ENCODE assay signal across 8 cellular contexts in the genomic region with DNA sequence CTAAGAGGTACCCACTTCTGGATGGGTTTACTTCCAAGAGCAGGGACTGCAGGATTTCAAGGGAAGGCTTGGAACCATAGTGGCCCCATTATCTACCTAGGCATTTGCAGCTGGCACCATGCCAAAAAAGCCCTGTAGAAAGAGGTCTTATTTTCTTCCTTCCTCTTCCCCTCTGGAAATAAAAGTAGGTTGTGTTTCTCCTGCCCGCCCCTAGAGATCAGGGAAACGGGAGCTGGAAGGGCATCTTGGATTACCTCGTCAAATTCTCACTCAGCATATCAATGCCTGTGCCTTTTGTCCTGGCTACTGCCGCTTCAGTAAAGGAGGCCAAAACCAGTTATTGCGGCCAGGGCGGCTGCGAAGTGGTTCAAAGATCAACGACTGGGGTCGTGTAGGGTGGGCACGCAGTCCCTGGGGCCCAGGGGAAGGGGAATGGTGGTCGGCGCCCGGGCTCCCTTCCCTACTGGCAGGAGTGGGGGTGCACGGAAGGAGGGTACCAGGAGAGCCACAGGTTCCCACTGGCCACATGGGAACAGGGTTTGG. TPM values are rescaled to one million over a fixed set of nuclear protein-coding genes. Genes with fewer than 3 reads are reported as not detected.
A peak's percentile ranks its signal among the peaks of the same experiment; 100 is the strongest.
DNase-seq lines count a peak whose midpoint lies in the region; ATAC-seq and TF ChIP-seq lines count a peak whose summit lies in the region.

No MANE protein-coding gene starts in this region.

- H3K9me3 ChIP-seq in CD4-positive, alpha-beta memory T cell (ENCODE audit: control insufficient read depth in 1 of 2, low read length in 2 of 2) = no peaks in the 10 kb centered on the region
- H3K9me3 ChIP-seq in colonic mucosa = no peaks in the 10 kb centered on the region

- H3K27ac Mint-ChIP-seq in CD4-positive, alpha-beta memory T cell = peak overlapping the region in 2 of 7 donors; percentile 24 to 80
- H3K27ac Mint-ChIP-seq in naive thymus-derived CD8-positive, alpha-beta T cell = peak overlapping the region in 2 of 10 donors; percentile 25 to 71

- H3K27me3 ChIP-seq in CD4-positive, alpha-beta memory T cell (ENCODE audit: insufficient read depth, low read length) = peaks cover 24% of the 10 kb centered on the region
- H3K27me3 ChIP-seq in colonic mucosa = peaks cover 11% of the 10 kb centered on the region

- DNase-seq in CD4-positive, alpha-beta memory T cell = no peak
- DNase-seq in HuH-7.5 (ENCODE audit: low spot score) (peak; percentile 31), colonic mucosa (no peak)
- no peak for DNase-seq in naive thymus-derived CD8-positive, alpha-beta T cell

- no peak overlapping the region for H3K4me3 ChIP-seq in CD4-positive, alpha-beta memory T cell (ENCODE audit: low read length in 2 of 2)
- H3K4me3 ChIP-seq in colonic mucosa = peak overlapping the region; percentile 72

- no peak overlapping the region for H3K9ac ChIP-seq in colonic mucosa (ENCODE audit: low read depth in 2 of 2, low read length in 2 of 2)

- H3K9me3 Mint-ChIP-seq in CD4-positive, alpha-beta memory T cell = no peaks in the 10 kb centered on the region
- no peaks in the 10 kb centered on the region for H3K9me3 Mint-ChIP-seq in naive thymus-derived CD8-positive, alpha-beta T cell

- ATAC-seq in naive thymus-derived CD8-positive, alpha-beta T cell = no peak
- ATAC-seq in HG03565 (IDR thresholded peaks at IDR 0.05; ENCODE audit: unreplicated experiment) = no peak
- no peak for ATAC-seq in GM18502 (IDR thresholded peaks at IDR 0.05; ENCODE audit: poor library complexity, unreplicated experiment)
- no peak for ATAC-seq in HG03521 (IDR thresholded peaks at IDR 0.05; ENCODE audit: unreplicated experiment)
- ATAC-seq in HG03135 (IDR thresholded peaks at IDR 0.05; ENCODE audit: unreplicated experiment) = no peak

- peaks cover 18% of the 10 kb centered on the region for H3K4me1 ChIP-seq in CD4-positive, alpha-beta memory T cell (ENCODE audit: insufficient read depth, low read length)
- no peaks in the 10 kb centered on the region for H3K4me1 ChIP-seq in colonic mucosa

- peaks cover 30 to 49% of the 10 kb centered on the region in 2 donors for H3K27me3 Mint-ChIP-seq in CD4-positive, alpha-beta memory T cell
- peaks cover 7 to 23% (median 17%) of the 10 kb centered on the region in 5 donors for H3K27me3 Mint-ChIP-seq in naive thymus-derived CD8-positive, alpha-beta T cell

- peak overlapping the region; percentile 68 to 82 (median 72) for H3K4me3 Mint-ChIP-seq in CD4-positive, alpha-beta memory T cell
- peak overlapping the region; percentile 70 to 89 (median 84) for H3K4me3 Mint-ChIP-seq in naive thymus-derived CD8-positive, alpha-beta T cell

- CTCF ChIA-PET in CD4-positive, alpha-beta memory T cell (lab: Charles Lee; ENCODE audit: partially characterized antibody) = no interaction called here

- POLR2A ChIA-PET in CD4-positive, alpha-beta memory T cell (lab: Charles Lee; ENCODE audit: partially characterized antibody) = no interaction called here
- POLR2A ChIA-PET in naive thymus-derived CD8-positive, alpha-beta T cell (lab: Charles Lee) = no interaction called here

- no peaks in the 10 kb centered on the region for H3K36me3 ChIP-seq in CD4-positive, alpha-beta memory T cell (ENCODE audit: insufficient read depth, low read length)
- H3K36me3 ChIP-seq in colonic mucosa = no peaks in the 10 kb centered on the region

- no peak for TF ChIP-seq CTCF in colonic mucosa (IDR thresholded peaks at IDR 0.05)

- no peaks in the 10 kb centered on the region for H3K36me3 Mint-ChIP-seq in CD4-positive, alpha-beta memory T cell
- H3K36me3 Mint-ChIP-seq in naive thymus-derived CD8-positive, alpha-beta T cell = no peaks in the 10 kb centered on the region

- H3K27ac ChIP-seq in CD4-positive, alpha-beta memory T cell (ENCODE audit: low read depth, low read length) = no peak overlapping the region
- no peak overlapping the region for H3K27ac ChIP-seq in colonic mucosa

- intact Hi-C loops in CD4-positive, alpha-beta memory T cell (cut with micrococcal nuclease) = no loop called here
- intact Hi-C loops in colonic mucosa (cut with DNase I) = no loop called here

- H3K4me1 Mint-ChIP-seq in CD4-positive, alpha-beta memory T cell = peaks cover 10 to 24% (median 13%) of the 10 kb centered on the region in 4 donors
- H3K4me1 Mint-ChIP-seq in naive thymus-derived CD8-positive, alpha-beta T cell = peaks cover 7 to 24% (median 20%) of the 10 kb centered on the region in 4 donors

RNA-seq across cellular contexts. Expression of a gene that starts 1.5 kb away (rescaled TPM):
- not detected for total RNA-seq in CD4-positive, alpha-beta memory T cell
- polyA plus RNA-seq in CD4-positive, alpha-beta memory T cell = 1 to 10 TPM in 1 of 2 donors, not detected in 1; 1.8 TPM
- 1 to 10 TPM; 2.8 to 4.4 TPM for total RNA-seq in colonic mucosa
- total RNA-seq in naive thymus-derived CD8-positive, alpha-beta T cell = 1 to 10 TPM; 1.0 to 1.1 TPM
- 1 to 10 TPM in 2 of 3 donors, under 1 TPM in 1; 0.07 to 4.4 (median 1.0) TPM for polyA plus RNA-seq in naive thymus-derived CD8-positive, alpha-beta T cell
